In the genomic region with DNA sequence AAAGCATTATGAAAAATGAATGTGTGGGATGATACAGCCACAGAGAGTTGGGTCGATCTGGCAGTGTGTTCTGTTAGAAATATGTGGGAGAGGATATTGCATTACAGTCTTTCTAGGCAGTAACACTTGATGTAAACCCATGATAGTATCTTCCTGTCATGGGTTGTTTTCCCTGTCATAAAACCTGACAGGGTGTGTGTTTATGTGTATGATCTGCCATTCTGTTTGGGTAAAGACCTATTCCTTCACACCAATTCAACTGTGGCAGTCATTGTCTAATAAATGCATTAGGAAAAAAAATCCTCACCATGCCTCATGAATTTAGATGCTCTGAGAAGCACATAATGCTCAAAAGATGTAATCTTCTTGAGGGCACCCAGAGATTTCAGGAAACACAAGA, we compare ENCODE assay signal across 7 cellular contexts.
"Had no signal": no experiment of that assay in that cellular context is flagged by ENCODE, and none has a peak within 500 bp of the region (broad histone marks: within the 10 kb centered on the region; RNA-seq: fewer than 3 reads in every experiment).

No MANE protein-coding gene starts in this region.

- H3K9ac ChIP-seq: KMS-11 had no signal

- H3K4me2 ChIP-seq: KMS-11 had no signal

- ATAC-seq: HepG2, K562 had no signal

- H3K27ac ChIP-seq: HL-60, KMS-11 had no signal

- H3K4me3 ChIP-seq: K562 had no signal

- DNase-seq: IMR-90, KBM-7, KG1 had no signal
